Comparison of ENCODE assay signal across 2 cellular contexts in genomic region chr2:75557474-75558131, GRCh38.
TF ChIP-seq lines count a peak whose summit lies in the region.

No MANE protein-coding gene starts in this region.

TF ChIP-seq in SK-N-SH, 30 proteins besides CTCF, POLR2A, EP300 and RAD21 (continued from another document):
- no peak for TF ChIP-seq EZH2phosphoT487 (IDR thresholded peaks at IDR 0.05; ENCODE audit: borderline replicate concordance, low read depth)
- TF ChIP-seq SIN3A (IDR thresholded peaks at IDR 0.05; ENCODE audit: borderline replicate concordance, low read depth, low read length), result no peak
- TF ChIP-seq MXI1 (IDR thresholded peaks at IDR 0.05; ENCODE audit: low read depth, low read length), result no peak
- TF ChIP-seq CHD2 (IDR thresholded peaks at IDR 0.05; ENCODE audit: low read length, partially characterized antibody), result no peak
- TF ChIP-seq, protein P1, sequence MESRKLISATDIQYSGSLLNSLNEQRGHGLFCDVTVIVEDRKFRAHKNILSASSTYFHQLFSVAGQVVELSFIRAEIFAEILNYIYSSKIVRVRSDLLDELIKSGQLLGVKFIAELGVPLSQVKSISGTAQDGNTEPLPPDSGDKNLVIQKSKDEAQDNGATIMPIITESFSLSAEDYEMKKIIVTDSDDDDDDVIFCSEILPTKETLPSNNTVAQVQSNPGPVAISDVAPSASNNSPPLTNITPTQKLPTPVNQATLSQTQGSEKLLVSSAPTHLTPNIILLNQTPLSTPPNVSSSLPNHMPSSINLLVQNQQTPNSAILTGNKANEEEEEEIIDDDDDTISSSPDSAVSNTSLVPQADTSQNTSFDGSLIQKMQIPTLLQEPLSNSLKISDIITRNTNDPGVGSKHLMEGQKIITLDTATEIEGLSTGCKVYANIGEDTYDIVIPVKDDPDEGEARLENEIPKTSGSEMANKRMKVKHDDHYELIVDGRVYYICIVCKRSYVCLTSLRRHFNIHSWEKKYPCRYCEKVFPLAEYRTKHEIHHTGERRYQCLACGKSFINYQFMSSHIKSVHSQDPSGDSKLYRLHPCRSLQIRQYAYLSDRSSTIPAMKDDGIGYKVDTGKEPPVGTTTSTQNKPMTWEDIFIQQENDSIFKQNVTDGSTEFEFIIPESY (IDR thresholded peaks at IDR 0.05; ENCODE audit: borderline replicate concordance, low read depth), result no peak
- no peak for TF ChIP-seq JUND (IDR thresholded peaks at IDR 0.05)
- no peak for TF ChIP-seq RCOR1 (IDR thresholded peaks at IDR 0.05; ENCODE audit: low read length)
TF ChIP-seq in SK-N-SH: peak in this region for 0.

TF ChIP-seq in SK-N-SH treated with all-trans-retinoic acid at 6 μM for 48 hours, 23 proteins besides CTCF, POLR2A, EP300 and RAD21 (continued from another document):
- TF ChIP-seq, protein P2, sequence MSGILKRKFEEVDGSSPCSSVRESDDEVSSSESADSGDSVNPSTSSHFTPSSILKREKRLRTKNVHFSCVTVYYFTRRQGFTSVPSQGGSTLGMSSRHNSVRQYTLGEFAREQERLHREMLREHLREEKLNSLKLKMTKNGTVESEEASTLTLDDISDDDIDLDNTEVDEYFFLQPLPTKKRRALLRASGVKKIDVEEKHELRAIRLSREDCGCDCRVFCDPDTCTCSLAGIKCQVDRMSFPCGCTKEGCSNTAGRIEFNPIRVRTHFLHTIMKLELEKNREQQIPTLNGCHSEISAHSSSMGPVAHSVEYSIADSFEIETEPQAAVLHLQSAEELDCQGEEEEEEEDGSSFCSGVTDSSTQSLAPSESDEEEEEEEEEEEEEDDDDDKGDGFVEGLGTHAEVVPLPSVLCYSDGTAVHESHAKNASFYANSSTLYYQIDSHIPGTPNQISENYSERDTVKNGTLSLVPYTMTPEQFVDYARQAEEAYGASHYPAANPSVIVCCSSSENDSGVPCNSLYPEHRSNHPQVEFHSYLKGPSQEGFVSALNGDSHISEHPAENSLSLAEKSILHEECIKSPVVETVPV (CRISPR knock-in tag; IDR thresholded peaks at IDR 0.05), result no peak
- TF ChIP-seq TCF4 (CRISPR knock-in tag; IDR thresholded peaks at IDR 0.05; ENCODE audit: borderline replicate concordance) (no peak), ESRRG (CRISPR knock-in tag; IDR thresholded peaks at IDR 0.05) (no peak)
- TF ChIP-seq, protein P3, sequence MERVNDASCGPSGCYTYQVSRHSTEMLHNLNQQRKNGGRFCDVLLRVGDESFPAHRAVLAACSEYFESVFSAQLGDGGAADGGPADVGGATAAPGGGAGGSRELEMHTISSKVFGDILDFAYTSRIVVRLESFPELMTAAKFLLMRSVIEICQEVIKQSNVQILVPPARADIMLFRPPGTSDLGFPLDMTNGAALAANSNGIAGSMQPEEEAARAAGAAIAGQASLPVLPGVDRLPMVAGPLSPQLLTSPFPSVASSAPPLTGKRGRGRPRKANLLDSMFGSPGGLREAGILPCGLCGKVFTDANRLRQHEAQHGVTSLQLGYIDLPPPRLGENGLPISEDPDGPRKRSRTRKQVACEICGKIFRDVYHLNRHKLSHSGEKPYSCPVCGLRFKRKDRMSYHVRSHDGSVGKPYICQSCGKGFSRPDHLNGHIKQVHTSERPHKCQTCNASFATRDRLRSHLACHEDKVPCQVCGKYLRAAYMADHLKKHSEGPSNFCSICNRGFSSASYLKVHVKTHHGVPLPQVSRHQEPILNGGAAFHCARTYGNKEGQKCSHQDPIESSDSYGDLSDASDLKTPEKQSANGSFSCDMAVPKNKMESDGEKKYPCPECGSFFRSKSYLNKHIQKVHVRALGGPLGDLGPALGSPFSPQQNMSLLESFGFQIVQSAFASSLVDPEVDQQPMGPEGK (CRISPR knock-in tag; IDR thresholded peaks at IDR 0.05; ENCODE audit: borderline replicate concordance), result no peak
